9 cellular contexts compared by ENCODE assay signal in the genomic region with DNA sequence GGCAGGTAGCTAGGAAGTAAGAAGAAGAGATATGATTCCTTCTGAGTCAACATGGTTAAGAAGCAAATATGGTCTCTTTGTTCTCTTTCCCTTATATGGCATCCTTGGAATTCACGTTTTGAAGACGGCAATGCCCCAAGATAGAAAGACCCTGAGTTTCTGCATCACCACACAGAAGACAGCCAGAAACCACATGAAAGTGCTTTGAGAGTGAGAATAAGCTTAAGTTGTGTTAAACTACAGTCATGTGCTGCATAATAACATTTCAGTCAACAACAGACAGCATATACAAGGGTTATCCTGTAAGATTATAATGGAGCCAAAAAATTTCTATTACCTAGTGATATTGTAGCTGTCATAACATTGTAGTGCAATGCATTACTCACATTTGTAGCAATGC.
"Had no signal": no experiment of that assay in that cellular context is flagged by ENCODE, and none has a peak within 500 bp of the region (broad histone marks: within the 10 kb centered on the region; RNA-seq: fewer than 3 reads in every experiment).

No MANE protein-coding gene starts in this region.

- H3K9me3 ChIP-seq: HAP-1 had no signal

- H3K4me3 Mint-ChIP-seq: HFFc6 had no signal

- H3K27ac Mint-ChIP-seq: HFFc6 had no signal

- DNase-seq: GM23248, GOT3, H7, HFFc6, IMR-90, KBM-7 had no signal

- H3K4me3 ChIP-seq: GM23248, HAP-1 had no signal

- H3K4me1 ChIP-seq: HAP-1 had no signal

- FAIRE-seq: HTR-8/SVneo had no signal

- ATAC-seq: HCT116 had no signal

- H3K27ac ChIP-seq: GM23248 had no signal

- H3K36me3 ChIP-seq: HAP-1 had no signal

- H2AFZ ChIP-seq: GM23248 had no signal

- H3K9ac ChIP-seq: GM23248 had no signal
